Comparison of ENCODE assay signal across 16 cellular contexts in the genomic region with DNA sequence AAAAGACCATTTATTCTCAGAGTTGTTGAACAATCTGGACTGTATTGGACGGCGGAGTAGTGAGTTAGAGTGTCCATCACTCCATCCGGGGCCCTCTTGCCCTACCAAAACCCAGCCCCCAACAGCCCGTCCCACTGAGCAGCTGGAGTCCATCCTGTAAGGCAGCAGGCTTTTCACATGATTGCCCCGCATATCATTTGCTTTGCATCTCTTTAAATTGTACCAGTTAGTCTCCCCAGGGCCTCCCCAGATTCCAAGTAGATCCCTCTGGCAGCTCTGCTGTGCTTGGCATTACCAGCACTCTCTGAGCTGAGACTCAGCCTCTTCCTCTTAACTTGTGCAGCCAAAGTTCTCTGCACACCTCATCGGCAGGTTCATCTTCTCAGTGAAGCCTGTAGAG. TPM values are rescaled to one million over a fixed set of nuclear protein-coding genes. Genes with fewer than 3 reads are reported as not detected.
DNase-seq lines count a peak whose midpoint lies in the region; ATAC-seq and TF ChIP-seq lines count a peak whose summit lies in the region.
"Had no signal": no experiment of that assay in that cellular context is flagged by ENCODE, and none has a peak within 500 bp of the region (broad histone marks: within the 10 kb centered on the region; RNA-seq: fewer than 3 reads in every experiment).

No MANE protein-coding gene starts in this region.

- ATAC-seq in foreskin keratinocyte (no peak), HG02642 (IDR thresholded peaks at IDR 0.05; ENCODE audit: poor library complexity, unreplicated experiment) (no peak)
- ATAC-seq: PC-3 had no signal

- no peaks in the 10 kb centered on the region for H3K9me2 ChIP-seq in GM23248 (ENCODE audit: insufficient read depth)

- TF ChIP-seq CTCF in foreskin keratinocyte (conservative IDR thresholded peaks at IDR 0.05), result no peak

- H3K4me1 ChIP-seq in ectodermal cell (ENCODE audit: control insufficient read depth, insufficient read depth, low read length) (peaks cover 20% of the 10 kb centered on the region), GM23248 (ENCODE audit: insufficient read depth) (no peaks in the 10 kb centered on the region), foreskin keratinocyte (no peaks in the 10 kb centered on the region)
- H3K4me1 ChIP-seq: BE2C had no signal

- H3K4me3 ChIP-seq in ectodermal cell (ENCODE audit: insufficient read depth, low read depth, low read length) (no peak overlapping the region), GM23248 (no peak overlapping the region)

- in situ Hi-C loops in GM23248 (cut with MboI), result no loop called here

- no peaks in the 10 kb centered on the region for H4K20me1 ChIP-seq in GM23248 (ENCODE audit: insufficient read depth)

- peak overlapping the region; percentile 57 for H3K27ac ChIP-seq in ectodermal cell (ENCODE audit: insufficient read depth, low read depth, low read length, poor library complexity, severe bottlenecking)
- H3K27ac ChIP-seq in layer of hippocampus (ENCODE audit: low read depth, low read length), result peak overlapping the region; percentile 49
- peak overlapping the region; percentile 65 for H3K27ac ChIP-seq in temporal lobe (ENCODE audit: low read depth, low read length)
- H3K27ac ChIP-seq in GM23248, result no peak overlapping the region
- H3K27ac ChIP-seq in foreskin keratinocyte, result no peak overlapping the region
- H3K27ac ChIP-seq: 22Rv1 had no signal

- no peaks in the 10 kb centered on the region for H3F3A ChIP-seq in GM23248 (ENCODE audit: insufficient read depth)

- H3K4me2 ChIP-seq in GM23248 (ENCODE audit: unreplicated experiment), result no peak overlapping the region

- 56 to 59% methylated on average over 5 to 6 of the region's 6 CpGs for WGBS in ectodermal cell, 2 experiments
- WGBS in GM23248 (ENCODE audit: low coverage in 1 of 2, low lambda C conversion rate in 2 of 2, missing lambda C conversion rate in 2 of 2), 2 experiments, result 61 to 66% methylated on average over 6 of the region's 6 CpGs

- H3K27me3 ChIP-seq in ectodermal cell (ENCODE audit: control insufficient read depth, insufficient read depth, low read length, poor library complexity, severe bottlenecking) (no peaks in the 10 kb centered on the region), layer of hippocampus (ENCODE audit: control insufficient read depth, insufficient read depth, low read length) (no peaks in the 10 kb centered on the region), GM23248 (replicated peaks; ENCODE audit: insufficient read depth) (no peaks in the 10 kb centered on the region), foreskin keratinocyte (no peaks in the 10 kb centered on the region)
- H3K27me3 ChIP-seq: BE2C had no signal

- no peaks in the 10 kb centered on the region for H3K79me2 ChIP-seq in GM23248 (ENCODE audit: insufficient read depth)

- no peak overlapping the region for H2AFZ ChIP-seq in GM23248

- H3K9me3 ChIP-seq in ectodermal cell (ENCODE audit: control insufficient read depth, low read length), result no peaks in the 10 kb centered on the region
- no peaks in the 10 kb centered on the region for H3K9me3 ChIP-seq in GM23248 (ENCODE audit: low read depth)
- H3K9me3 ChIP-seq: BE2C had no signal

- H3K36me3 ChIP-seq in ectodermal cell (ENCODE audit: control insufficient read depth, insufficient read depth, low read length), result no peaks in the 10 kb centered on the region
- no peaks in the 10 kb centered on the region for H3K36me3 ChIP-seq in GM23248 (ENCODE audit: low read depth)
- H3K36me3 ChIP-seq: BE2C had no signal

- DNase-seq in DMS 273 (lab: John Stamatoyannopoulos, UW; ENCODE audit: unreplicated experiment) (peak; percentile 41), DMS 273 treated with DMSO at 0.1 percent for 48 hours (lab: John Stamatoyannopoulos, UW) (no peak), GM23248 (no peak), foreskin keratinocyte (no peak)
- DNase-seq: BE2C; CD4-positive, alpha-beta T cell; DMS79 treated with DMSO at 0.1 percent for 48 hours; NCI-H187 treated with DMSO at 0.1 percent for 48 hours; NCI-H2171; NCI-H446; PC-3 had no signal

- no peak overlapping the region for H3K9ac ChIP-seq in GM23248

RNA-seq across cellular contexts. Expression of a gene that starts 48.6 kb away (rescaled TPM):
- polyA plus RNA-seq in ectodermal cell (2013, experiment 1 of 4), result 4.2 TPM
- polyA plus RNA-seq in ectodermal cell (2013, experiment 2 of 4), result 3.4 TPM
- polyA plus RNA-seq in ectodermal cell (2013, experiment 3 of 4), result 4.9 TPM
- 8.6 TPM for polyA plus RNA-seq in ectodermal cell (2013, experiment 4 of 4)
- total RNA-seq in temporal lobe (30.2 TPM), foreskin keratinocyte (not detected in 2 replicates)
- total RNA-seq in GM23248 (2014; rRNA removed; shearing (Covaris generic)), result not detected in 2 replicates
- polyA plus RNA-seq in GM23248 (2016; fragmentation: Nextera tagmentation; extraction: Ambion mirVana) (0.11 TPM in 1 of 2 replicates, not detected in the other), foreskin keratinocyte (not detected in 2 replicates)
- total RNA-seq: CD4-positive, alpha-beta T cell; PC-3 had no signal

Comparison
In these comparisons a context has a peak if more than half of its experiments do, and no peak if none do; other contexts are left out.
1. H3K27ac ChIP-seq: peak in ectodermal cell (single experiment), layer of hippocampus (single experiment) and temporal lobe (single experiment); none in GM23248 (single experiment) and foreskin keratinocyte (single experiment).
2. RNA of a gene that starts 48.6 kb away (total RNA-seq): 30.2 TPM in temporal lobe (single experiment); not detected in GM23248 and not detected in foreskin keratinocyte; every median in the first group is over 10 times any median in the second.